Comparison of ENCODE assay signal across 21 cellular contexts in the genomic region with DNA sequence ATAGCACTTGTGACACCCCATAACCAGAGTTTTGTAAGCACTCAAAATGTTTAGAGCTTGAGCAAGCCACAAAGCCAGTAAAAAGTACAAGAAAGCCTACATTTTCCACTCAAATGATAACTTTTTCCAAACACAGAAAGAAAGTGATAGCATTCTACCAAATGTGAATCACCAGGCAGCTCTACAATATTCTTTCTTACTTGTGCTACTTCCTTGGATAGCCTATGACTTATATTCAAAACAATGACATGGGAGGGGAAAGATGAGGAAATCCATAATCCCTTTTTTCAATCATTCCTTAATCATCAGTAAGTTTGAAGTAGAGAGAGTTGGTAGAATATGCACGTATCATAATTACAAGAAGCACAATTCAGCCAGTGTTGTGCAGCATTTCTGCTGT.
"Had no signal": no experiment of that assay in that cellular context is flagged by ENCODE, and none has a peak within 500 bp of the region (broad histone marks: within the 10 kb centered on the region; RNA-seq: fewer than 3 reads in every experiment).

No MANE protein-coding gene starts in this region.

- ATAC-seq: activated naive CD4-positive, alpha-beta T cell treated with anti-CD3 and anti-CD28 coated beads, Interleukin-2, amount 50 U/mL, for 72 hours; left cardiac atrium; mucosa of descending colon; natural killer cell; right lobe of liver had no signal

- H3K4me3 Mint-ChIP-seq: natural killer cell; T-helper 1 cell treated with Interleukin-12 subunit alpha and Interleukin-12 subunit beta and Interleukin-4 antibody, amounts not matched to agents 30 μg/mL and 1 μg/mL, for 36 hours; type B pancreatic cell had no signal

- H3K9ac ChIP-seq: SK-N-SH had no signal

- H3K27me3 Mint-ChIP-seq: type B pancreatic cell had no signal

- DNase-seq: activated CD4-positive, alpha-beta T cell treated with anti-CD3 and anti-CD28 coated beads, Interleukin-2, amount 50 U/mL, for 1 hour; activated CD4-positive, CD25-positive, alpha-beta regulatory T cell; activated T-cell treated with anti-CD3 and anti-CD28 coated beads for 4 hours; anterior cingulate cortex; colonic mucosa; effector CD8-positive, alpha-beta T cell; hypothalamus; left cardiac atrium; mucosa of descending colon; natural killer cell; right lobe of liver; SK-N-SH; stimulated activated CD4-positive, alpha-beta T cell treated with anti-CD3 and anti-CD28 coated beads, Interleukin-12 subunit alpha, Interleukin-12 subunit beta, amount 100 ng/mL, for 4 hours; stimulated activated naive CD4-positive, alpha-beta T cell had no signal

- H3K27me3 ChIP-seq: colonic mucosa, right lobe of liver had no signal

- H3K9me2 ChIP-seq: SK-N-SH had no signal

- H3K9me3 ChIP-seq: colonic mucosa, prostate gland, right lobe of liver, SK-N-SH had no signal

- H3K4me3 ChIP-seq: colonic mucosa, lung, mucosa of descending colon, prostate gland, right lobe of liver had no signal

- H3K4me1 Mint-ChIP-seq: natural killer cell had no signal

- H3K4me2 ChIP-seq: SK-N-SH had no signal

- H3K36me3 Mint-ChIP-seq: activated naive CD4-positive, alpha-beta T cell treated with anti-CD3 and anti-CD28 coated beads, Interleukin-2, amount 50 U/mL, for 72 hours; natural killer cell; type B pancreatic cell had no signal

- H3K27ac ChIP-seq: colonic mucosa, epithelial cell of prostate, prostate gland, right lobe of liver had no signal

- H3K36me3 ChIP-seq: colonic mucosa, prostate gland, right lobe of liver had no signal

- H3K27ac Mint-ChIP-seq: activated naive CD4-positive, alpha-beta T cell treated with anti-CD3 and anti-CD28 coated beads, Interleukin-2, amount 50 U/mL, for 72 hours; activated T-helper 2 cell treated with anti-CD3 and anti-CD28 coated beads, Interferon-gamma antibody, Interleukin-2, Interleukin-4, amounts not matched to agents 10 μg/mL and 5 μg/mL and 100 μg/mL, durations not matched to agents 14 hours and 24 hours and 36 hours; natural killer cell; T-helper 1 cell treated with Interleukin-12 subunit alpha and Interleukin-12 subunit beta and Interleukin-4 antibody, amounts not matched to agents 30 μg/mL and 1 μg/mL, for 36 hours; type B pancreatic cell had no signal

- H3K4me1 ChIP-seq: colonic mucosa, prostate gland, right lobe of liver had no signal

- H3K9me3 Mint-ChIP-seq: type B pancreatic cell had no signal
